In the genomic region with DNA sequence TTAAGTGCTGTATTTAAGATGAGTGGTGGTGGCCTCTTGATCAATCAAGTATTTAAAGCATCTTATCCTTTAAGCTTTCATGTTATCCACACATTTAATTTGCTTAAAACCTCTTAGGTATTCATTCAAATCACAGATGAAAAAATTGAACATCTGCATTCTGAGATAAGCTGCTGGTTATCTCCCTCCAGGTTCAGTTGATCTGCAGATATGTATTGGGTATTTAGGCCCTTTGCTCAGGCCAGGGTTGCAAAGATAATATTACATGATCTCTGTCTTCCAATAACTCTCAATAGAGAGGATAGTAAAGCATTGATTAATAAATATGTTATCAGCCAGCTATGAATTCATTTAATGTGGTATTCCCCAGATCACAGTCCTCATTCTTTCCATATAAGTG, we compare ENCODE assay signal across 31 cellular contexts.
"Had no signal": no experiment of that assay in that cellular context is flagged by ENCODE, and none has a peak within 500 bp of the region (broad histone marks: within the 10 kb centered on the region; RNA-seq: fewer than 3 reads in every experiment).

No MANE protein-coding gene starts in this region.

- H3K9me3 ChIP-seq: adrenal gland, ascending aorta, body of pancreas, breast epithelium had no signal

- H3K4me3 ChIP-seq: adrenal gland, ascending aorta, body of pancreas, breast epithelium, cardiac muscle cell had no signal

- H3K4me1 ChIP-seq: adrenal gland, ascending aorta, body of pancreas, breast epithelium had no signal

- ATAC-seq: activated naive CD4-positive, alpha-beta T cell treated with anti-CD3 and anti-CD28 coated beads, Interleukin-2, amount 50 U/mL, for 72 hours; activated naive CD8-positive, alpha-beta T cell treated with anti-CD3 and anti-CD28 coated beads, Interleukin-2, amount 50 U/mL, for 24 hours; activated T-cell treated with anti-CD3 and anti-CD28 coated beads, Interleukin-2, amount 50 U/mL, for 4 hours; activated T-cell treated with anti-CD3 and anti-CD28 coated beads, Interleukin-2, amount 50 U/mL, for 72 hours; activated T-helper 17 cell treated with anti-CD3 and anti-CD28 coated beads, Interleukin-2, amount 50 U/mL, for 72 hours; body of pancreas had no signal

- H3K27me3 ChIP-seq: adrenal gland, ascending aorta, body of pancreas, brain microvascular endothelial cell, breast epithelium, cardiac muscle cell had no signal

- H3K27ac ChIP-seq: adrenal gland, ascending aorta, body of pancreas, brain microvascular endothelial cell, breast epithelium, cardiac muscle cell had no signal

- DNase-seq: activated effector memory CD4-positive, alpha-beta T cell treated with anti-CD3 and anti-CD28 coated beads, Interleukin-2, amount 50 U/mL, for 16 hours; activated effector memory CD4-positive, alpha-beta T cell treated with Interleukin-2 at 50 U/mL for 16 hours; activated gamma-delta T cell; activated gamma-delta T cell treated with Interleukin-2 at 50 U/mL for 16 hours; activated naive CD4-positive, alpha-beta T cell; activated naive CD4-positive, alpha-beta T cell treated with anti-CD3 and anti-CD28 coated beads for 36 hours; activated naive CD4-positive, alpha-beta T cell treated with anti-CD3 and anti-CD28 coated beads, Interleukin-2, amount 10 ng/mL, durations not matched to agents 7 days and 5 days; activated naive CD4-positive, alpha-beta T cell treated with anti-CD3 and anti-CD28 coated beads, Interleukin-2, amount 50 U/mL, for 16 hours; activated naive CD4-positive, alpha-beta T cell treated with Interleukin-2 at 50 U/mL for 16 hours; activated naive CD8-positive, alpha-beta T cell treated with anti-CD3 and anti-CD28 coated beads for 36 hours; activated naive CD8-positive, alpha-beta T cell treated with anti-CD3 and anti-CD28 coated beads, Interleukin-2, amount 10 ng/mL, durations not matched to agents 7 days and 5 days; activated naive CD8-positive, alpha-beta T cell treated with anti-CD3 and anti-CD28 coated beads, Interleukin-2, amount 50 U/mL, for 24 hours; activated T-cell treated with anti-CD3 and anti-CD28 coated beads, Interleukin-2, amount 50 U/mL, for 24 hours; activated T-cell treated with anti-CD3 and anti-CD28 coated beads, Interleukin-2, amount 50 U/mL, for 4 hours; activated T-cell treated with anti-CD3 and anti-CD28 coated beads, Interleukin-2, amount 50 U/mL, for 48 hours; activated T-cell treated with anti-CD3 and anti-CD28 coated beads, Interleukin-2, amount 50 U/mL, for 72 hours; adrenal gland; amniotic stem cell; amygdala; anterior cingulate cortex; aorta; body of pancreas; brain microvascular endothelial cell; caudate nucleus; central memory CD4-positive, alpha-beta T cell; cerebellar nuclear complex had no signal

- H3K36me3 ChIP-seq: adrenal gland, ascending aorta, brain microvascular endothelial cell, breast epithelium, cardiac muscle cell had no signal
